In the genomic region with DNA sequence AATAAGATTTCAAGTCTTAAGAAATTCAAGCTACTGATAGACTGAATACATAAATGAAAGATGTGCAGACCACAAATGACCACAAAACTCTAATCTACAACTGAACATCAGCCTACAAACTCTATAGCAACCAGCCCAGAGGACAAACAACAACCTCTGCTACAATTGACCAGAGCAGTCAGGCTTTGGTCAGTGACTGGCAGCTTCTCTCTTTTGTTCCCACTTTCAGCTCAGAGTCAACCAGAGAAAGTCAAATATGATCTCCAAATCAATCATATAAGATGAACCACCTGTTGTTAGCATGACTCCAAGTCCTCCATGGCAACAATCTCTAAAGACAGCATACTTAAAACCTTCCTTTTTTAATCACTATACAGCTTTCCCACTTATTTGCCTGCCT, we compare ENCODE assay signal across 25 cellular contexts.
A peak's percentile ranks its signal among the peaks of the same experiment; 100 is the strongest.
DNase-seq lines count a peak whose midpoint lies in the region; ATAC-seq, FAIRE-seq and TF ChIP-seq lines count a peak whose summit lies in the region.
"Had no signal": no experiment of that assay in that cellular context is flagged by ENCODE, and none has a peak within 500 bp of the region (broad histone marks: within the 10 kb centered on the region; RNA-seq: fewer than 3 reads in every experiment).

No MANE protein-coding gene starts in this region.

- H3K79me2 ChIP-seq in GM12878 (ENCODE audit: control insufficient read depth, insufficient read depth, low read length) (no peaks in the 10 kb centered on the region), neural progenitor cell (ENCODE audit: low read depth) (no peaks in the 10 kb centered on the region), smooth muscle cell (ENCODE audit: low read depth) (no peaks in the 10 kb centered on the region)

- H3K9me3 ChIP-seq in GM12878 (replicated peaks; ENCODE audit: control insufficient read depth, insufficient read depth, low read length), result no peaks in the 10 kb centered on the region
- H3K9me3 ChIP-seq in neural progenitor cell (ENCODE audit: low read depth), result no peaks in the 10 kb centered on the region
- no peaks in the 10 kb centered on the region for H3K9me3 ChIP-seq in smooth muscle cell (replicated peaks; ENCODE audit: low read depth)
- H3K9me3 ChIP-seq in heart right ventricle, result no peaks in the 10 kb centered on the region
- H3K9me3 ChIP-seq: BE2C; BLaER1 treated with 17β-estradiol and CSF1 and Interleukin-3, amounts not matched to agents 10 nM and 100 nM; HAP-1 had no signal

- H3K4me3 ChIP-seq in GM12878 (no peak overlapping the region), neural progenitor cell (no peak overlapping the region), smooth muscle cell (no peak overlapping the region), heart right ventricle (no peak overlapping the region)
- H3K4me3 ChIP-seq: BLaER1 treated with 17β-estradiol and CSF1 and Interleukin-3, amounts not matched to agents 10 nM and 100 nM; GM23248; HAP-1 had no signal

- no peaks in the 10 kb centered on the region for H3K27me3 ChIP-seq in GM12878 (replicated peaks in 1 of 2; ENCODE audit: control insufficient read depth in 2 of 2, insufficient read depth in 2 of 2, low read length in 1 of 2)
- H3K27me3 ChIP-seq in neural progenitor cell, result no peaks in the 10 kb centered on the region
- no peaks in the 10 kb centered on the region for H3K27me3 ChIP-seq in smooth muscle cell (ENCODE audit: low read depth)
- no peaks in the 10 kb centered on the region for H3K27me3 ChIP-seq in heart right ventricle
- H3K27me3 ChIP-seq: BE2C; BLaER1 treated with 17β-estradiol and CSF1 and Interleukin-3, amounts not matched to agents 10 nM and 100 nM had no signal

- H3K4me2 ChIP-seq in GM12878 (ENCODE audit: control insufficient read depth, insufficient read depth) (no peak overlapping the region), neural progenitor cell (no peak overlapping the region), smooth muscle cell (no peak overlapping the region)

- no peak overlapping the region for H3K27ac Mint-ChIP-seq in neural progenitor cell
- H3K27ac Mint-ChIP-seq: CD14-positive monocyte; CD4-positive, alpha-beta T cell; CD8-positive, alpha-beta memory T cell; HFFc6 had no signal

- RAD21 ChIA-PET in GM12878 (lab: Charles Lee; ENCODE audit: unreplicated experiment), result no interaction called here

- in situ Hi-C loops in GM12878 (cut with MboI), result no loop called here

- TF ChIP-seq POLR2A in GM12878 (IDR thresholded peaks at IDR 0.05; ENCODE audit: low read depth, low read length), result no peak

- H3K36me3 Mint-ChIP-seq in neural progenitor cell, result no peaks in the 10 kb centered on the region
- H3K36me3 Mint-ChIP-seq: CD14-positive monocyte; CD8-positive, alpha-beta memory T cell had no signal

- H3K36me3 ChIP-seq in GM12878 (ENCODE audit: control insufficient read depth in 2 of 2, insufficient read depth in 2 of 2, low read length in 1 of 2), result no peaks in the 10 kb centered on the region
- no peaks in the 10 kb centered on the region for H3K36me3 ChIP-seq in neural progenitor cell
- no peaks in the 10 kb centered on the region for H3K36me3 ChIP-seq in smooth muscle cell (ENCODE audit: low read depth)
- H3K36me3 ChIP-seq in heart right ventricle, result no peaks in the 10 kb centered on the region
- H3K36me3 ChIP-seq: BE2C; BLaER1 treated with 17β-estradiol and CSF1 and Interleukin-3, amounts not matched to agents 10 nM and 100 nM; HAP-1 had no signal

- H4K20me1 ChIP-seq in GM12878 (ENCODE audit: control insufficient read depth, insufficient read depth) (no peaks in the 10 kb centered on the region), neural progenitor cell (ENCODE audit: low read depth) (no peaks in the 10 kb centered on the region), smooth muscle cell (ENCODE audit: low read depth) (no peaks in the 10 kb centered on the region)
- H4K20me1 ChIP-seq: BLaER1 treated with 17β-estradiol and CSF1 and Interleukin-3, amounts not matched to agents 10 nM and 100 nM had no signal

- intact Hi-C loops in GM12878 (cut with micrococcal nuclease; ENCODE audit: unreplicated experiment), result no loop called here
- intact Hi-C loops in heart right ventricle (cut with DNase I), result no loop called here

- TF ChIP-seq EP300 in GM12878 (IDR thresholded peaks at IDR 0.05; ENCODE audit: borderline replicate concordance in 1 of 2, control insufficient read depth in 1 of 2, low read depth in 2 of 2, low read length in 2 of 2), result no peak; a peak in 1 of 4 replicates

- H3F3A ChIP-seq in neural progenitor cell (ENCODE audit: low read depth) (no peaks in the 10 kb centered on the region), smooth muscle cell (ENCODE audit: low read depth) (no peaks in the 10 kb centered on the region)

- H3K27ac ChIP-seq in GM12878 (ENCODE audit: control insufficient read depth, insufficient read depth), result no peak overlapping the region
- no peak overlapping the region for H3K27ac ChIP-seq in neural progenitor cell
- H3K27ac ChIP-seq in smooth muscle cell (ENCODE audit: low read depth), result no peak overlapping the region
- no peak overlapping the region for H3K27ac ChIP-seq in heart right ventricle
- H3K27ac ChIP-seq: 22Rv1; BLaER1 treated with 17β-estradiol and CSF1 and Interleukin-3, amounts not matched to agents 10 nM and 100 nM; GM23248 had no signal

- no peaks in the 10 kb centered on the region for H3K27me3 Mint-ChIP-seq in neural progenitor cell (ENCODE audit: insufficient read depth, low read depth)
- H3K27me3 Mint-ChIP-seq: CD4-positive, alpha-beta T cell; CD8-positive, alpha-beta memory T cell had no signal

- no TSS peak for BruUV-seq in GM12878 (replicated peaks; lab: Mats Ljungman, UMichigan)

- FAIRE-seq in GM12878 (lab: Jason Lieb, UNC), result no peak
- FAIRE-seq: A204.1, D721Med, G401.6, GM18507, H54 had no signal

- SMC1A ChIA-PET in GM12878 (lab: Charles Lee; ENCODE audit: uncharacterized antibody, unreplicated experiment), result interaction anchor here (1.2 kb wide), 1 partner anchor 41 kb away, joined by 3 read pairs; no protein-coding TSS in a partner anchor

- H3K9me3 Mint-ChIP-seq in neural progenitor cell, result no peaks in the 10 kb centered on the region

- H3K4me1 ChIP-seq in GM12878 (ENCODE audit: control insufficient read depth, insufficient read depth, low read length) (no peaks in the 10 kb centered on the region), neural progenitor cell (no peaks in the 10 kb centered on the region), smooth muscle cell (ENCODE audit: low read depth) (no peaks in the 10 kb centered on the region), heart right ventricle (no peaks in the 10 kb centered on the region)
- H3K4me1 ChIP-seq: BE2C; BLaER1 treated with 17β-estradiol and CSF1 and Interleukin-3, amounts not matched to agents 10 nM and 100 nM had no signal

- no peak overlapping the region for H3K4me3 Mint-ChIP-seq in neural progenitor cell
- H3K4me3 Mint-ChIP-seq: CD14-positive monocyte; CD4-positive, alpha-beta T cell; CD8-positive, alpha-beta memory T cell; HFFc6 had no signal

- TF ChIP-seq CTCF in GM12878 (IDR thresholded peaks at IDR 0.05 in 2 of 3, conservative IDR thresholded peaks at IDR 0.05 in 1 of 3; ENCODE audit: control insufficient read depth in 2 of 3, extremely low read depth in 1 of 3, insufficient read depth in 1 of 3, low read depth in 3 of 3, low read length in 3 of 3) (no peak), neural progenitor cell (IDR thresholded peaks at IDR 0.05) (no peak), smooth muscle cell (IDR thresholded peaks at IDR 0.05; ENCODE audit: borderline replicate concordance, insufficient read depth, poor library complexity, severe bottlenecking) (no peak), heart right ventricle (IDR thresholded peaks at IDR 0.05) (no peak)

- H3K9ac ChIP-seq in GM12878 (ENCODE audit: control insufficient read depth, insufficient read depth, low read length) (no peak overlapping the region), neural progenitor cell (no peak overlapping the region), smooth muscle cell (ENCODE audit: low read depth) (no peak overlapping the region)
- H3K9ac ChIP-seq: BLaER1 treated with 17β-estradiol and CSF1 and Interleukin-3, amounts not matched to agents 10 nM and 100 nM; GM23248 had no signal

- peak; percentile 74 for ATAC-seq in GM12878
- no peak for ATAC-seq in heart right ventricle
- ATAC-seq in HG02840 (IDR thresholded peaks at IDR 0.05; ENCODE audit: low FRiP score, unreplicated experiment), result no peak
- no peak for ATAC-seq in GM21737 (IDR thresholded peaks at IDR 0.05; ENCODE audit: unreplicated experiment)

- no peak for TF ChIP-seq RAD21 in GM12878 (IDR thresholded peaks at IDR 0.05; ENCODE audit: insufficient read depth, low read depth, low read length)

- CTCF ChIA-PET in GM12878 (lab: Yijun Ruan, JAX), result no interaction called here

- no peaks in the 10 kb centered on the region for H3K4me1 Mint-ChIP-seq in neural progenitor cell
- H3K4me1 Mint-ChIP-seq: CD14-positive monocyte; CD8-positive, alpha-beta memory T cell had no signal

- no peak overlapping the region for H2AFZ ChIP-seq in GM12878 (ENCODE audit: control insufficient read depth, low read depth, low read length)
- H2AFZ ChIP-seq in neural progenitor cell (replicated peaks), result peak overlapping the region; percentile 65
- H2AFZ ChIP-seq in smooth muscle cell (ENCODE audit: low read depth), result peak overlapping the region; percentile 33
- H2AFZ ChIP-seq: GM23248 had no signal

- POLR2A ChIA-PET in GM12878 (lab: Charles Lee), result no interaction called here

- DNase-seq in DMS53 (lab: John Stamatoyannopoulos, UW) (peak; percentile 41), DMS53 treated with DMSO at 0.1 percent for 48 hours (lab: John Stamatoyannopoulos, UW; ENCODE audit: unreplicated experiment) (no peak), GM12878 (ENCODE audit: low read depth, low spot score) (no peak), neural progenitor cell (ENCODE audit: low spot score) (no peak), smooth muscle cell (lab: John Stamatoyannopoulos, UW; ENCODE audit: unreplicated experiment) (no peak), heart right ventricle (no peak)
- DNase-seq: AML-193; BE2C; CD4-positive, alpha-beta T cell; CD8-positive, alpha-beta memory T cell; DMS 273 treated with DMSO at 0.1 percent for 48 hours; DND-41; HFFc6 had no signal

TF ChIP-seq in GM12878, 131 proteins besides CTCF, POLR2A, EP300 and RAD21 (continues in another document):
- TF ChIP-seq, protein P1, sequence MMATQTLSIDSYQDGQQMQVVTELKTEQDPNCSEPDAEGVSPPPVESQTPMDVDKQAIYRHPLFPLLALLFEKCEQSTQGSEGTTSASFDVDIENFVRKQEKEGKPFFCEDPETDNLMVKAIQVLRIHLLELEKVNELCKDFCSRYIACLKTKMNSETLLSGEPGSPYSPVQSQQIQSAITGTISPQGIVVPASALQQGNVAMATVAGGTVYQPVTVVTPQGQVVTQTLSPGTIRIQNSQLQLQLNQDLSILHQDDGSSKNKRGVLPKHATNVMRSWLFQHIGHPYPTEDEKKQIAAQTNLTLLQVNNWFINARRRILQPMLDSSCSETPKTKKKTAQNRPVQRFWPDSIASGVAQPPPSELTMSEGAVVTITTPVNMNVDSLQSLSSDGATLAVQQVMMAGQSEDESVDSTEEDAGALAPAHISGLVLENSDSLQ (IDR thresholded peaks at IDR 0.05), result peak; percentile 67
